ENCODE assay signal across 8 cellular contexts in the genomic region with DNA sequence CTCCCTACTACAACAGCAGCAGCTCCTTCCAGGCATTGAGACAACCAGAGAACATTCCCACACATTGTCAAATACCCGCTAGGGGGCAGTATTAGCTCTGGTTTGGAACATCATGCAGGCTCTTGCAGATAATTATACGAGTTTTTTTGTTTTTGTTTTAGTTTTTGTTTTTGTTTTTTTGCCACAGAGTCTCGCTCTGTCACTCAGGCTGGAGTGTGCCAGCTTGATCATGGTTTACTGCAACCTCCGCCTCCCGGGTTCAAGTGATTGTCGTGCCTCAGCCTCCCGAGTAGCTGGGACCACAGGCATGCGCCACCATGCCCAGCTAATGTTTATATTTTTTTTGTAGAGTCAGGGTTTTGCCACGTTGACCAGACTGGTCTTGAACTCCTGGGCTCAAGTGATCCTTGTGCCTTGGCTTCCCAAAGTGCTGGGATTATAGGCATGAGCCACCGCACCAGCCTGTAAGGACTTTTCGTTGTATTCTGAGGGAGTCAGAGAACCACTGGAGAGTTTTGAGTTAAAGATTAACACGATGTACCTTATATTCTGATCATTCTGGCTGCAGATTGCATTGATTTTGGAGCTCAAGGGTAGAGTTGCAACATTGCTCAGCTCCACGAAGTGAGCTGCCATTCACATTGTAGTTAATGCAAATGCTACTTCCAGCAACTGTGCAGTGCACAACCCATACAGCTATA. TPM values are rescaled to one million over a fixed set of nuclear protein-coding genes. Genes with fewer than 3 reads are reported as not detected.
A peak's percentile ranks its signal among the peaks of the same experiment; 100 is the strongest.
DNase-seq lines count a peak whose midpoint lies in the region; ATAC-seq and TF ChIP-seq lines count a peak whose summit lies in the region.

No MANE protein-coding gene starts in this region.

- TF ChIP-seq CTCF in OCI-LY3 (IDR thresholded peaks at IDR 0.05; ENCODE audit: low read depth, low read length) (peak; percentile 90), progenitor cell of endocrine pancreas (IDR thresholded peaks at IDR 0.05; ENCODE audit: unreplicated experiment) (peak; percentile 85)

- no peak overlapping the region for H3K4me3 Mint-ChIP-seq in activated naive CD8-positive, alpha-beta T cell treated with anti-CD3 and anti-CD28 coated beads for 36 hours
- H3K4me3 Mint-ChIP-seq in progenitor cell of endocrine pancreas (ENCODE audit: low read depth) = peak overlapping the region; percentile 4

- ATAC-seq in GM18511 (IDR thresholded peaks at IDR 0.05; ENCODE audit: unreplicated experiment) = no peak
- ATAC-seq in GM19023 (IDR thresholded peaks at IDR 0.05; ENCODE audit: unreplicated experiment) = no peak

- no peak overlapping the region for H3K27ac ChIP-seq in OCI-LY3 (ENCODE audit: low read length)

- no peaks in the 10 kb centered on the region for H3K4me1 Mint-ChIP-seq in activated naive CD8-positive, alpha-beta T cell treated with anti-CD3 and anti-CD28 coated beads for 36 hours
- H3K4me1 Mint-ChIP-seq in progenitor cell of endocrine pancreas (ENCODE audit: low read depth) = peaks cover 25% of the 10 kb centered on the region

- no peak overlapping the region for H2AFZ ChIP-seq in OCI-LY3 (ENCODE audit: low read depth, low read length)

- peak; percentile 11 for DNase-seq in DMS79 (lab: John Stamatoyannopoulos, UW)
- peak; percentile 57 for DNase-seq in HuH-7.5 (ENCODE audit: low spot score)
- peak; percentile 47 for DNase-seq in activated naive CD8-positive, alpha-beta T cell treated with anti-CD3 and anti-CD28 coated beads for 36 hours
- DNase-seq in head of caudate nucleus = peak in 37 of 42 donors; percentile 8 to 86 (median 69)
- peak; percentile 60 for DNase-seq in progenitor cell of endocrine pancreas (ENCODE audit: low spot score, unreplicated experiment)

- peaks cover 18% of the 10 kb centered on the region for H3K27me3 Mint-ChIP-seq in activated naive CD8-positive, alpha-beta T cell treated with anti-CD3 and anti-CD28 coated beads for 36 hours
- peaks cover 15% of the 10 kb centered on the region for H3K27me3 Mint-ChIP-seq in progenitor cell of endocrine pancreas

- no peaks in the 10 kb centered on the region for H3K36me3 Mint-ChIP-seq in activated naive CD8-positive, alpha-beta T cell treated with anti-CD3 and anti-CD28 coated beads for 36 hours
- H3K36me3 Mint-ChIP-seq in progenitor cell of endocrine pancreas (ENCODE audit: insufficient read depth) = peaks cover 1% of the 10 kb centered on the region

- H3K4me3 ChIP-seq in OCI-LY3 (ENCODE audit: low read length) = no peak overlapping the region

- H3K4me2 ChIP-seq in OCI-LY3 (ENCODE audit: low read length) = no peak overlapping the region

- H3K27ac Mint-ChIP-seq in activated naive CD8-positive, alpha-beta T cell treated with anti-CD3 and anti-CD28 coated beads for 36 hours = no peak overlapping the region
- H3K27ac Mint-ChIP-seq in progenitor cell of endocrine pancreas = peak overlapping the region; percentile 75

- H3K27me3 ChIP-seq in OCI-LY3 (ENCODE audit: low read depth, low read length) = peaks cover 34% of the 10 kb centered on the region

- H3K9me3 ChIP-seq in OCI-LY3 (ENCODE audit: insufficient read depth, low read length) = no peaks in the 10 kb centered on the region

- H3K4me1 ChIP-seq in OCI-LY3 (ENCODE audit: low read length) = no peaks in the 10 kb centered on the region

- no peaks in the 10 kb centered on the region for H3K79me2 ChIP-seq in OCI-LY3 (ENCODE audit: low read length)

- intact Hi-C loops in head of caudate nucleus (cut with DNase I) = loop anchor here (10.0 kb wide), 1 partner anchor 84 kb away; no protein-coding TSS in a partner anchor

- H4K20me1 ChIP-seq in OCI-LY3 (ENCODE audit: insufficient read depth, low read length) = no peaks in the 10 kb centered on the region; the same call in 1 of the 2 replicates

- H3K36me3 ChIP-seq in OCI-LY3 (replicated peaks; ENCODE audit: low read depth, low read length) = no peaks in the 10 kb centered on the region

- no peak overlapping the region for H3K9ac ChIP-seq in OCI-LY3 (ENCODE audit: low read length)

- no peaks in the 10 kb centered on the region for H3K9me3 Mint-ChIP-seq in activated naive CD8-positive, alpha-beta T cell treated with anti-CD3 and anti-CD28 coated beads for 36 hours
- no peaks in the 10 kb centered on the region for H3K9me3 Mint-ChIP-seq in progenitor cell of endocrine pancreas (ENCODE audit: low read depth)

RNA-seq across cellular contexts. Expression of a gene that starts 41.7 kb away (rescaled TPM):
- total RNA-seq in activated naive CD8-positive, alpha-beta T cell treated with anti-CD3 and anti-CD28 coated beads for 36 hours = not detected
- total RNA-seq in progenitor cell of endocrine pancreas = not detected in 2 replicates

RNA-seq across cellular contexts. Expression of a gene that starts 42.2 kb away (rescaled TPM):
- not detected for total RNA-seq in activated naive CD8-positive, alpha-beta T cell treated with anti-CD3 and anti-CD28 coated beads for 36 hours
- total RNA-seq in progenitor cell of endocrine pancreas = 0.67 and 1.7 TPM in 2 replicates

Comparison
In these comparisons a context has a peak if more than half of its experiments do, and no peak if none do; other contexts are left out.
1. DNase-seq: peak in every context shown above with its lines; median percentile 69 in head of caudate nucleus; 60 in progenitor cell of endocrine pancreas; 57 in HuH-7.5; 47 in activated naive CD8-positive, alpha-beta T cell treated with anti-CD3 and anti-CD28 coated beads for 36 hours; 11 in DMS79.